9 cellular contexts compared by ENCODE assay signal in genomic region chrX:119482497-119483480, GRCh38. TPM values are rescaled to one million over a fixed set of nuclear protein-coding genes. Genes with fewer than 3 reads are reported as not detected.
DNase-seq lines count a peak whose midpoint lies in the region; ATAC-seq, FAIRE-seq and TF ChIP-seq lines count a peak whose summit lies in the region.
"Had no signal": no experiment of that assay in that cellular context is flagged by ENCODE, and none has a peak within 500 bp of the region (broad histone marks: within the 10 kb centered on the region; RNA-seq: fewer than 3 reads in every experiment).

No MANE protein-coding gene starts in this region.

- no peak overlapping the region for H3K56ac ChIP-seq in H1 (replicated peaks; ENCODE audit: insufficient read length, low read depth, low read length)

- no peak overlapping the region for H2BK120ac ChIP-seq in H1 (replicated peaks; ENCODE audit: low read depth, low read length)

- H3K4me2 ChIP-seq in H1 (ENCODE audit: insufficient read depth in 1 of 2, low read depth in 2 of 2, low read length in 2 of 2) = peak overlapping the region; percentile 22 to 78

- H3K9me3 Mint-ChIP-seq in activated CD8-positive, alpha-beta T cell treated with anti-CD3 and anti-CD28 coated beads, Interleukin-2, amount 10 ng/mL, durations not matched to agents 7 days and 5 days (ENCODE audit: insufficient read depth) = no peaks in the 10 kb centered on the region

- H2BK12ac ChIP-seq in H1 (ENCODE audit: low read depth, low read length) = no peak overlapping the region

- H2BK5ac ChIP-seq in H1 (ENCODE audit: low read depth, low read length) = no peak overlapping the region

- no peaks in the 10 kb centered on the region for H3K36me3 Mint-ChIP-seq in activated CD8-positive, alpha-beta T cell treated with anti-CD3 and anti-CD28 coated beads, Interleukin-2, amount 10 ng/mL, durations not matched to agents 7 days and 5 days (ENCODE audit: low read depth)

- H3K4me1 ChIP-seq in H1 (replicated peaks in 1 of 4; ENCODE audit: control insufficient read depth in 3 of 4, insufficient read depth in 4 of 4, low read length in 3 of 4) = no peaks in the 10 kb centered on the region; a peak in 1 of 7 replicates

- H4K91ac ChIP-seq in H1 (replicated peaks; ENCODE audit: insufficient read length, low read length) = no peak overlapping the region

- H3K4ac ChIP-seq in H1 (replicated peaks; ENCODE audit: insufficient read length, low read depth, low read length) = no peak overlapping the region

- H2AFZ ChIP-seq in H1 (ENCODE audit: low read length) = no peak overlapping the region; the same call in 1 of the 2 replicates

- H3K23me2 ChIP-seq in H1 (ENCODE audit: low read depth, low read length) = no peaks in the 10 kb centered on the region; the same call in 1 of the 2 replicates

- DNase-seq in DMS153 (lab: John Stamatoyannopoulos, UW) = peak; percentile 16
- no peak for DNase-seq in DMS153 treated with DMSO at 0.1 percent for 48 hours (lab: John Stamatoyannopoulos, UW; ENCODE audit: unreplicated experiment)
- peak; percentile 45 for DNase-seq in NCI-H226
- DNase-seq in activated CD8-positive, alpha-beta T cell treated with anti-CD3 and anti-CD28 coated beads, Interleukin-2, amount 10 ng/mL, durations not matched to agents 7 days and 5 days = peak; percentile 70
- DNase-seq in H1 (ENCODE audit: low read depth in 1 of 2, low spot score in 2 of 2) = peak in 1 of 2 experiments; percentile 78
- DNase-seq in midbrain (lab: John Stamatoyannopoulos, UW) = peak; percentile 25
- peak; percentile 45 for DNase-seq in stimulated activated CD8-positive, alpha-beta memory T cell treated with anti-CD3 and anti-CD28 coated beads, Interleukin-4, amount 100 ng/mL, for 24 hours (ENCODE audit: low read depth)

- no peak overlapping the region for H3K27ac ChIP-seq in H1 (ENCODE audit: low read depth, low read length)

- H3K27me3 ChIP-seq in H1 (replicated peaks in 1 of 4; ENCODE audit: control insufficient read depth in 3 of 4, extremely low read depth in 1 of 4, insufficient read depth in 3 of 4, low read length in 3 of 4) = peaks cover 0 to 10% (median 2%) of the 10 kb centered on the region in 4 experiments; a peak in 1 of 7 replicates

- TF ChIP-seq EP300 in H1 (IDR thresholded peaks at IDR 0.05; ENCODE audit: borderline replicate concordance in 1 of 2, low read depth in 2 of 2, low read length in 2 of 2) = no peak

- no peak overlapping the region for H3K14ac ChIP-seq in H1 (ENCODE audit: insufficient read length)

- no peaks in the 10 kb centered on the region for H4K20me1 ChIP-seq in H1 (replicated peaks in 1 of 2; ENCODE audit: control insufficient read depth in 1 of 2, insufficient read depth in 2 of 2, low read length in 2 of 2)

- peak overlapping the region; percentile 14 to 56 (median 26); a peak in 5 of 8 replicates for H3K4me3 ChIP-seq in H1 (ENCODE audit: extremely low read depth in 1 of 4, insufficient read depth in 2 of 4, low read depth in 3 of 4, low read length in 4 of 4)

- POLR2A ChIA-PET in activated CD8-positive, alpha-beta T cell treated with anti-CD3 and anti-CD28 coated beads, Interleukin-2, amount 10 ng/mL, durations not matched to agents 7 days and 5 days (lab: Charles Lee) = no interaction called here
- POLR2A ChIA-PET in H1 (lab: Charles Lee; ENCODE audit: partially characterized antibody) = interaction anchor here (0.9 to 1.4 kb wide), 4 partner anchors 11 to 245 kb away, joined by 3 to 6 read pairs (median 4); no protein-coding TSS in a partner anchor

- no peak overlapping the region for H2BK15ac ChIP-seq in H1 (ENCODE audit: low read length)

- ATAC-seq in HG02642 (IDR thresholded peaks at IDR 0.05; ENCODE audit: poor library complexity, unreplicated experiment) = peak; percentile 90
- peak; percentile 94 for ATAC-seq in activated CD8-positive, alpha-beta T cell treated with anti-CD3 and anti-CD28 coated beads, Interleukin-2, amount 10 ng/mL, durations not matched to agents 7 days and 5 days

- no peak overlapping the region for H3K23ac ChIP-seq in H1 (ENCODE audit: insufficient read length)

- TF ChIP-seq CTCF in H1 (IDR thresholded peaks at IDR 0.05; ENCODE audit: control extremely low read depth in 1 of 3, insufficient read depth in 1 of 3, low read depth in 1 of 3, low read length in 3 of 3) = peak; percentile 61 to 80 (median 74)

- peak overlapping the region; percentile 67 for H3K4me3 Mint-ChIP-seq in activated CD8-positive, alpha-beta T cell treated with anti-CD3 and anti-CD28 coated beads, Interleukin-2, amount 10 ng/mL, durations not matched to agents 7 days and 5 days

- H3K9ac ChIP-seq in H1 (replicated peaks in 1 of 4; ENCODE audit: extremely low read depth in 1 of 4, low read depth in 3 of 4, low read length in 3 of 4) = peak overlapping the region in 2 of 4 experiments; percentile 56 to 67; a peak in 4 of 7 replicates

- no peak overlapping the region for H2AK5ac ChIP-seq in H1 (ENCODE audit: low read depth, low read length)

- H3K18ac ChIP-seq in H1 (ENCODE audit: extremely low read depth, low read length) = no peak overlapping the region; the same call in 1 of the 2 replicates

- peak overlapping the region; percentile 45 for H4K8ac ChIP-seq in H1 (ENCODE audit: extremely low read depth, insufficient read depth, low read length)

- H3K79me1 ChIP-seq in H1 (ENCODE audit: low read depth, low read length) = no peaks in the 10 kb centered on the region

- no peak for FAIRE-seq in H1 (lab: Jason Lieb, UNC)
- FAIRE-seq: A204.1 had no signal

- peak in 1 of 2 experiments; percentile 43; a peak in 1 of 3 replicates for TF ChIP-seq POLR2A in H1 (IDR thresholded peaks at IDR 0.05; ENCODE audit: control extremely low read depth in 1 of 2, low read depth in 2 of 2, low read length in 2 of 2)

- H3K27ac Mint-ChIP-seq in activated CD8-positive, alpha-beta T cell treated with anti-CD3 and anti-CD28 coated beads, Interleukin-2, amount 10 ng/mL, durations not matched to agents 7 days and 5 days = peak overlapping the region; percentile 67

- H3K27me3 Mint-ChIP-seq in activated CD8-positive, alpha-beta T cell treated with anti-CD3 and anti-CD28 coated beads, Interleukin-2, amount 10 ng/mL, durations not matched to agents 7 days and 5 days (ENCODE audit: low read depth) = no peaks in the 10 kb centered on the region

- H3K4me1 Mint-ChIP-seq in activated CD8-positive, alpha-beta T cell treated with anti-CD3 and anti-CD28 coated beads, Interleukin-2, amount 10 ng/mL, durations not matched to agents 7 days and 5 days (ENCODE audit: low read depth) = peaks cover 14% of the 10 kb centered on the region

- no peaks in the 10 kb centered on the region for H3K9me3 ChIP-seq in H1 (ENCODE audit: insufficient read depth in 2 of 2, low read depth in 1 of 2, low read length in 1 of 2)

- no peaks in the 10 kb centered on the region for H3K79me2 ChIP-seq in H1 (ENCODE audit: control insufficient read depth in 1 of 2, insufficient read depth in 2 of 2, low read length in 2 of 2)

- WGBS in H1 (ENCODE audit: extremely low coverage in 1 of 2, insufficient coverage in 1 of 2, insufficient read length in 1 of 2, insufficient replicate concordance in 2 of 2, low coverage in 1 of 2, low lambda C conversion rate in 2 of 2, missing lambda C conversion rate in 1 of 2), 2 experiments = 22% methylated on average over 34 of the region's 48 CpGs; no CpG with 5 or more reads in 1 of the 2 experiments

- no peak overlapping the region for H2BK20ac ChIP-seq in H1 (ENCODE audit: low read length)

- peak; percentile 30 to 44; a peak in 3 of 4 replicates for TF ChIP-seq RAD21 in H1 (IDR thresholded peaks at IDR 0.05 in 1 of 2, conservative IDR thresholded peaks at IDR 0.05 in 1 of 2; ENCODE audit: low read depth in 2 of 2, low read length in 2 of 2)

- CTCF ChIA-PET in activated CD8-positive, alpha-beta T cell treated with anti-CD3 and anti-CD28 coated beads, Interleukin-2, amount 10 ng/mL, durations not matched to agents 7 days and 5 days (lab: Charles Lee) = interaction anchor here (0.6 to 3.7 kb wide), 11 partner anchors 8 to 405 kb away, joined by 3 to 39 read pairs (median 4); partner anchors contain the start of genes SLC25A5 and SOWAHD
- CTCF ChIA-PET in H1 (lab: Charles Lee; ENCODE audit: partially characterized antibody) = interaction anchor here (0.6 to 4.7 kb wide), 16 partner anchors 8 to 836 kb away, joined by 3 to 28 read pairs (median 4); partner anchors contain the start of gene SLC25A5

- H4K5ac ChIP-seq in H1 (ENCODE audit: insufficient read length, low read depth, low read length) = no peak overlapping the region

- no peaks in the 10 kb centered on the region for H3K36me3 ChIP-seq in H1 (ENCODE audit: control insufficient read depth in 2 of 4, insufficient read depth in 4 of 4, low read length in 3 of 4)

TF ChIP-seq in H1, 55 proteins besides CTCF, POLR2A, EP300 and RAD21 (continues in another document):
- TF ChIP-seq ASH2L (IDR thresholded peaks at IDR 0.05; ENCODE audit: low read length) (peak; percentile 48), YY1 (IDR thresholded peaks at IDR 0.05; ENCODE audit: low read depth, low read length) (peak; percentile 72), FOSL1 (IDR thresholded peaks at IDR 0.05; ENCODE audit: insufficient read depth, low read depth, low read length) (no peak), KDM4A (IDR thresholded peaks at IDR 0.05; ENCODE audit: low read depth, low read length, severe bottlenecking) (no peak), SP2 (IDR thresholded peaks at IDR 0.05; ENCODE audit: low read length) (no peak), MAX (IDR thresholded peaks at IDR 0.05) (peak; percentile 98), SRF (IDR thresholded peaks at IDR 0.05; ENCODE audit: low read depth, low read length) (no peak), HDAC6 (IDR thresholded peaks at IDR 0.05; ENCODE audit: low read depth, low read length) (no peak)

RNA-seq across cellular contexts. Expression of gene SLC25A5, which starts 14.5 kb away (rescaled TPM):
- total RNA-seq in activated CD8-positive, alpha-beta T cell treated with anti-CD3 and anti-CD28 coated beads, Interleukin-2, amount 10 ng/mL, durations not matched to agents 7 days and 5 days = 100 to 1,000 TPM; 557 to 572 TPM
- 512 and 520 TPM in 2 replicates for total RNA-seq in H1 (2021; fragmentation: NEBNext Ultra II Directional; extraction: Animal tissue kit (Norgen Biotek cat#: 25700))
- polyA plus RNA-seq in H1 (2011; rRNA removed) = 727 and 851 TPM in 2 replicates
- 793 TPM for polyA plus RNA-seq in H1 (2011; cell fraction: cytosol; rRNA removed)
- 452 TPM for polyA plus RNA-seq in H1 (2011; cell fraction: nucleus; rRNA removed)
- 569 to 644 TPM (median 621 TPM) in 4 replicates for polyA plus RNA-seq in H1 (2012, experiment 1 of 2)
- 389 TPM for polyA plus RNA-seq in H1 (2012, experiment 2 of 2)
- 413 TPM for polyA plus RNA-seq in H1 (2013, experiment 1 of 2)
- polyA plus RNA-seq in H1 (2013, experiment 2 of 2) = 398 TPM
- polyA minus RNA-seq in H1 (2011; rRNA and poly(A)+ RNA removed) = 456 and 489 TPM in 2 replicates
- polyA minus RNA-seq in H1 (2011; cell fraction: cytosol; rRNA and poly(A)+ RNA removed) = 258 TPM
- 152 TPM for polyA minus RNA-seq in H1 (2011; cell fraction: nucleus; rRNA and poly(A)+ RNA removed)
